ENCODE assay signal across 1 cellular context in genomic region chr11:19332476-19332875, GRCh38.
TF ChIP-seq lines count a peak whose summit lies in the region.

No MANE protein-coding gene starts in this region.

TF ChIP-seq in GM12878, 131 proteins besides CTCF, POLR2A, EP300 and RAD21 (continued from another document):
- TF ChIP-seq HDGF (IDR thresholded peaks at IDR 0.05) (no peak), ASH2L (IDR thresholded peaks at IDR 0.05; ENCODE audit: borderline replicate concordance, low read depth) (no peak), RUNX3 (IDR thresholded peaks at IDR 0.05; ENCODE audit: low read length) (peak; percentile 85), MEF2A (IDR thresholded peaks at IDR 0.05; ENCODE audit: insufficient read depth, low read depth, low read length) (peak; percentile 77), BMI1 (IDR thresholded peaks at IDR 0.05; ENCODE audit: borderline replicate concordance) (no peak), DPF2 (IDR thresholded peaks at IDR 0.05) (peak; percentile 14; the same call in 1 of the 2 replicates), KDM1A (IDR thresholded peaks at IDR 0.05; ENCODE audit: borderline replicate concordance) (no peak), BCL11A (IDR thresholded peaks at IDR 0.05; ENCODE audit: low read depth, low read length) (peak; percentile 55; the same call in 1 of the 2 replicates), RCOR1 (conservative IDR thresholded peaks at IDR 0.05; ENCODE audit: low read depth, low read length) (no peak), ZNF622 (IDR thresholded peaks at IDR 0.05) (no peak), BHLHE40 (IDR thresholded peaks at IDR 0.05; ENCODE audit: borderline replicate concordance in 1 of 2, low read depth in 2 of 2, low read length in 1 of 2) (0 out of 4 replicates have a peak, but pooled peaks of 1 of the 2 experiments have one; percentile 22), BACH1 (IDR thresholded peaks at IDR 0.05; ENCODE audit: borderline replicate concordance) (no peak), CREM (IDR thresholded peaks at IDR 0.05; ENCODE audit: low read depth) (peak; percentile 73), HCFC1 (IDR thresholded peaks at IDR 0.05; ENCODE audit: low read length) (no peak), REST (IDR thresholded peaks at IDR 0.05; ENCODE audit: low read depth, low read length) (no peak), SKIL (IDR thresholded peaks at IDR 0.05; ENCODE audit: low read depth, poor library complexity, severe bottlenecking) (no peak), RAD51 (IDR thresholded peaks at IDR 0.05) (no peak), PBX3 (IDR thresholded peaks at IDR 0.05; ENCODE audit: insufficient replicate concordance, low read depth, low read length) (peak; percentile 21), STAT1 (conservative IDR thresholded peaks at IDR 0.05) (no peak), POU2F2 (IDR thresholded peaks at IDR 0.05; ENCODE audit: borderline replicate concordance, low read depth, low read length) (no peak)
TF ChIP-seq in GM12878: peak in this region for 26.
